Comparison of ENCODE assay signal across 24 cellular contexts in the genomic region with DNA sequence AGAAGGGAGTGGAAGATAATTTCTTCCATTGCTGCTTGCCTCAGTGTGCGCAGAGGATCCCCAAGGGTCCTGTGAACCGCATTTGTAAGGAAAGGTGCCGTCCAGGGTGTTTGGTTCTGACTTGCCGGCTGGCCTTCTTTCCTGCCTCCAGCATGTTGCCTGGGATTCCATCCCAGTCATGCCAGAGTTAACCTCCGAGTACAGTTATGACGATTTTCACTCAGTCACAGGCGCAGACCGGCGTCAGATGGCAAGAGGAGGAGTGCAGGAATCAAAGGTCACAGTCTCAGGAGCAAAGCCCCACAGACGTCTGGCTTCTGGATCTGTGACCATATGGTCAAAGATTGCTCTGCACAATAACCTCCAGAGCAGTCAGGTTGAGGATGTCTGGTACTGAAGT. TPM values are rescaled to one million over a fixed set of nuclear protein-coding genes. Genes with fewer than 3 reads are reported as not detected.
DNase-seq lines count a peak whose midpoint lies in the region; ATAC-seq, FAIRE-seq and TF ChIP-seq lines count a peak whose summit lies in the region.
"Had no signal": no experiment of that assay in that cellular context is flagged by ENCODE, and none has a peak within 500 bp of the region (broad histone marks: within the 10 kb centered on the region; RNA-seq: fewer than 3 reads in every experiment).

No MANE protein-coding gene starts in this region.

- BruUV-seq in HepG2 (replicated peaks; lab: Mats Ljungman, UMichigan), result no TSS peak

- no peaks in the 10 kb centered on the region for H3K79me2 ChIP-seq in HepG2 (ENCODE audit: insufficient read depth, low read length)

- H3K4me2 ChIP-seq in HepG2 (ENCODE audit: low read depth, low read length), result no peak overlapping the region

- intact Hi-C loops in HepG2 (cut with micrococcal nuclease; ENCODE audit: unreplicated experiment), result loop anchor here (1.0 kb wide), 2 partner anchors 325 to 503 kb away; no protein-coding TSS in a partner anchor

- ATAC-seq in HepG2, result no peak
- no peak for ATAC-seq in activated CD4-positive, CD25-positive, alpha-beta regulatory T cell treated with anti-CD3 and anti-CD28 coated beads, Interleukin-2, amount 50 U/mL, for 24 hours
- ATAC-seq: naive thymus-derived CD8-positive, alpha-beta T cell had no signal

- H3K36me3 ChIP-seq in Peyer's patch, result no peaks in the 10 kb centered on the region
- H3K36me3 ChIP-seq in HepG2 (replicated peaks in 1 of 2; ENCODE audit: control insufficient read depth in 1 of 2, insufficient read depth in 2 of 2, low read length in 2 of 2), result no peaks in the 10 kb centered on the region
- H3K36me3 ChIP-seq: MG63 had no signal

- no peak overlapping the region for H2AFZ ChIP-seq in HepG2 (ENCODE audit: low read length)
- H2AFZ ChIP-seq: GM23248 had no signal

- no peak overlapping the region for H3K9ac ChIP-seq in HepG2 (ENCODE audit: insufficient read depth, low read depth, low read length)
- H3K9ac ChIP-seq: GM23248 had no signal

- H3K4me3 Mint-ChIP-seq in nephron progenitor cell, result no peak overlapping the region
- H3K4me3 Mint-ChIP-seq: brain; naive thymus-derived CD8-positive, alpha-beta T cell; stimulated activated naive CD8-positive, alpha-beta T cell treated with anti-CD3 and anti-CD28 coated beads, Interleukin-15, Interleukin-2, amounts not matched to agents 100 ng/mL and 50 ng/mL, for 24 hours had no signal

- peak; percentile 1 for DNase-seq in stimulated activated CD4-positive, alpha-beta T cell treated with anti-CD3 and anti-CD28 coated beads, Interleukin-4, amount 100 ng/mL, for 24 hours
- DNase-seq in stimulated activated CD4-positive, alpha-beta T cell treated with anti-CD3 and anti-CD28 coated beads, Interleukin-4, amount 100 ng/mL, for 4 hours, result no peak
- peak in 2 of 3 donors; percentile 69 to 73 for DNase-seq in Peyer's patch
- no peak for DNase-seq in HepG2 (ENCODE audit: low spot score)
- no peak for DNase-seq in iPS-NIHi7 (ENCODE audit: extremely low spot score)
- DNase-seq in nephron progenitor cell, result no peak
- DNase-seq in NCI-H1417 (lab: John Stamatoyannopoulos, UW), result no peak
- DNase-seq: activated CD4-positive, alpha-beta T cell treated with anti-CD3 and anti-CD28 coated beads for 48 hours; activated gamma-delta T cell treated with Interleukin-2 at 50 U/mL for 16 hours; Calu3; GM23248; KBM-7; MG63; naive thymus-derived CD8-positive, alpha-beta T cell; NCI-H1417 treated with DMSO at 0.1 percent for 48 hours; NCI-H510A; RPMI8226; stimulated activated CD4-positive, alpha-beta T cell treated with anti-CD3 and anti-CD28 coated beads, Interleukin-4, amount 100 ng/mL, for 1 hour; T-helper 2 cell had no signal

- H3K27ac ChIP-seq in Peyer's patch (no peak overlapping the region), HepG2 (ENCODE audit: extremely low read length, insufficient read depth, low read length) (no peak overlapping the region)
- H3K27ac ChIP-seq: GM23248, SK-N-MC had no signal

- TF ChIP-seq EP300 in HepG2 (IDR thresholded peaks at IDR 0.05; ENCODE audit: low read depth in 2 of 2, low read length in 2 of 2) (no peak), HepG2 (CRISPR knock-in tag; IDR thresholded peaks at IDR 0.05; ENCODE audit: borderline replicate concordance) (no peak)

- TF ChIP-seq CTCF in Peyer's patch (IDR thresholded peaks at IDR 0.05) (no peak), HepG2 (CRISPR knock-in tag; IDR thresholded peaks at IDR 0.05) (no peak), nephron progenitor cell (IDR thresholded peaks at IDR 0.05) (no peak)

- H3K9me3 ChIP-seq in Peyer's patch (no peaks in the 10 kb centered on the region), HepG2 (ENCODE audit: low read length) (no peaks in the 10 kb centered on the region)
- H3K9me3 ChIP-seq: MG63 had no signal

- no peak for FAIRE-seq in HepG2 (lab: Jason Lieb, UNC)

- H3K9me3 Mint-ChIP-seq in nephron progenitor cell, result no peaks in the 10 kb centered on the region
- H3K9me3 Mint-ChIP-seq: naive thymus-derived CD8-positive, alpha-beta T cell; stimulated activated naive CD8-positive, alpha-beta T cell treated with anti-CD3 and anti-CD28 coated beads, Interleukin-15, Interleukin-2, amounts not matched to agents 100 ng/mL and 50 ng/mL, for 24 hours had no signal

- no peak for TF ChIP-seq RAD21 in HepG2 (CRISPR knock-in tag; IDR thresholded peaks at IDR 0.05)

- H3K36me3 Mint-ChIP-seq in nephron progenitor cell (ENCODE audit: low read depth), result no peaks in the 10 kb centered on the region
- H3K36me3 Mint-ChIP-seq: brain; naive thymus-derived CD8-positive, alpha-beta T cell had no signal

- H3K27me3 ChIP-seq in Peyer's patch (no peaks in the 10 kb centered on the region), HepG2 (ENCODE audit: control insufficient read depth in 1 of 2, insufficient read depth in 2 of 2, low read length in 2 of 2) (peaks cover 0 to 17% of the 10 kb centered on the region in 2 experiments; a peak in 3 of 5 replicates)

- CTCF ChIA-PET in HepG2 (lab: Yijun Ruan, JAX; ENCODE audit: low intra/inter-chr PET ratio, low total read pairs), result interaction anchor here (0.7 to 2.4 kb wide), 4 partner anchors 504 to 1273 kb away, joined by 3 to 26 read pairs (median 4); no protein-coding TSS in a partner anchor

- H3K27ac Mint-ChIP-seq in nephron progenitor cell, result no peak overlapping the region
- H3K27ac Mint-ChIP-seq: brain; naive thymus-derived CD8-positive, alpha-beta T cell; stimulated activated naive CD8-positive, alpha-beta T cell treated with anti-CD3 and anti-CD28 coated beads, Interleukin-15, Interleukin-2, amounts not matched to agents 100 ng/mL and 50 ng/mL, for 24 hours had no signal

- no peak for TF ChIP-seq POLR2A in Peyer's patch (IDR thresholded peaks at IDR 0.05)
- no peak for TF ChIP-seq POLR2A in HepG2 (IDR thresholded peaks at IDR 0.05; ENCODE audit: insufficient read depth in 1 of 2, low read depth in 2 of 2, low read length in 2 of 2)

- peaks cover 28% of the 10 kb centered on the region for H3K4me1 Mint-ChIP-seq in nephron progenitor cell

- POLR2A ChIA-PET in HepG2 (lab: Yijun Ruan, JAX), result no interaction called here

- peaks cover 30% of the 10 kb centered on the region for H3K27me3 Mint-ChIP-seq in nephron progenitor cell (ENCODE audit: low read depth, poor library complexity)

- in situ Hi-C loops in HepG2 (cut with HindIII; ENCODE audit: extremely low pct_ligation_motif_present, low pct_unique_long_range_greater_than_20kb), result loop anchor here (10.0 kb wide), 1 partner anchor 1276 kb away; no protein-coding TSS in a partner anchor

- H3K4me1 ChIP-seq in Peyer's patch, result peaks cover 0 to 13% (median 9%) of the 10 kb centered on the region in 4 donors
- H3K4me1 ChIP-seq in HepG2 (ENCODE audit: insufficient read depth, low read length), result peaks cover 9% of the 10 kb centered on the region

- H4K20me1 ChIP-seq in HepG2 (ENCODE audit: insufficient read depth, low read length), result peaks cover 3% of the 10 kb centered on the region; the same call in 1 of the 2 replicates

- H3K4me3 ChIP-seq in Peyer's patch, result no peak overlapping the region
- no peak overlapping the region for H3K4me3 ChIP-seq in HepG2 (replicated peaks in 1 of 3; ENCODE audit: insufficient read depth in 1 of 3, low read depth in 2 of 3, low read length in 3 of 3)
- H3K4me3 ChIP-seq: GM23248, MG63, SK-N-MC had no signal

- WGBS in HepG2 (ENCODE audit: low lambda C conversion rate), result 3% methylated on average over 10 of the region's 10 CpGs

TF ChIP-seq in HepG2, 621 proteins besides CTCF, POLR2A, EP300 and RAD21 (continues in another document):
- TF ChIP-seq ZBTB21 (CRISPR knock-in tag; IDR thresholded peaks at IDR 0.05) (peak; percentile 64), ZNF101 (CRISPR knock-in tag; IDR thresholded peaks at IDR 0.05; ENCODE audit: borderline replicate concordance, low read depth) (no peak), MYC (CRISPR knock-in tag; IDR thresholded peaks at IDR 0.05; ENCODE audit: borderline replicate concordance) (no peak), CREB1 (IDR thresholded peaks at IDR 0.05) (0 out of 2 replicates have a peak, but pooled peaks have one; percentile 13), CREB1 (CRISPR knock-in tag; IDR thresholded peaks at IDR 0.05) (no peak), ESRRA (CRISPR knock-in tag; IDR thresholded peaks at IDR 0.05; ENCODE audit: low read depth) (no peak)
- TF ChIP-seq, protein P1, sequence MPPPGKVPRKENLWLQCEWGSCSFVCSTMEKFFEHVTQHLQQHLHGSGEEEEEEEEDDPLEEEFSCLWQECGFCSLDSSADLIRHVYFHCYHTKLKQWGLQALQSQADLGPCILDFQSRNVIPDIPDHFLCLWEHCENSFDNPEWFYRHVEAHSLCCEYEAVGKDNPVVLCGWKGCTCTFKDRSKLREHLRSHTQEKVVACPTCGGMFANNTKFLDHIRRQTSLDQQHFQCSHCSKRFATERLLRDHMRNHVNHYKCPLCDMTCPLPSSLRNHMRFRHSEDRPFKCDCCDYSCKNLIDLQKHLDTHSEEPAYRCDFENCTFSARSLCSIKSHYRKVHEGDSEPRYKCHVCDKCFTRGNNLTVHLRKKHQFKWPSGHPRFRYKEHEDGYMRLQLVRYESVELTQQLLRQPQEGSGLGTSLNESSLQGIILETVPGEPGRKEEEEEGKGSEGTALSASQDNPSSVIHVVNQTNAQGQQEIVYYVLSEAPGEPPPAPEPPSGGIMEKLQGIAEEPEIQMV (CRISPR knock-in tag; IDR thresholded peaks at IDR 0.05; ENCODE audit: low read depth), result no peak

RNA-seq across cellular contexts. Expression of a gene that starts 5.9 kb away (rescaled TPM):
- total RNA-seq in Peyer's patch (10 to 100 TPM in 3 of 4 donors, 1 to 10 TPM in 1; 8.7 to 37.1 (median 12.8) TPM), HepG2 (2016; rRNA removed; fragmentation: Illumina TruSeq; extraction: Trizol) (not detected in 2 replicates)
- total RNA-seq in HepG2 (2016; cell fraction: cytosol; rRNA removed; fragmentation: Illumina TruSeq; extraction: Trizol; ENCODE audit: low read depth), result not detected in 2 replicates
- not detected in 2 replicates for total RNA-seq in HepG2 (2016; cell fraction: insoluble cytoplasmic fraction; rRNA removed; fragmentation: Illumina TruSeq; extraction: Trizol)
- not detected in 2 replicates for total RNA-seq in HepG2 (2016; cell fraction: membrane; rRNA removed; fragmentation: Illumina TruSeq; extraction: Trizol)
- not detected in 2 replicates for total RNA-seq in HepG2 (2016; cell fraction: nucleus; rRNA removed; fragmentation: Illumina TruSeq; extraction: Trizol)
- not detected in 2 replicates for polyA plus RNA-seq in HepG2 (2011; rRNA removed)
- not detected in 2 replicates for polyA plus RNA-seq in HepG2 (2011; cell fraction: cytosol; rRNA removed)
- not detected in 2 replicates for polyA plus RNA-seq in HepG2 (2011; cell fraction: nucleus; rRNA removed)
- polyA plus RNA-seq in HepG2 (2012), result not detected in 2 replicates
- polyA plus RNA-seq in HepG2 (2016; cell fraction: cytosol; fragmentation: Illumina TruSeq; extraction: Trizol; ENCODE audit: low read depth), result not detected in 2 replicates
- polyA plus RNA-seq in HepG2 (2016; cell fraction: insoluble cytoplasmic fraction; fragmentation: Illumina TruSeq; extraction: Trizol; ENCODE audit: low read depth), result not detected in 2 replicates
- polyA plus RNA-seq in HepG2 (2016; cell fraction: membrane; fragmentation: Illumina TruSeq; extraction: Trizol; ENCODE audit: low read depth), result not detected in 2 replicates
- not detected in 2 replicates for polyA plus RNA-seq in HepG2 (2016; cell fraction: nucleus; fragmentation: Illumina TruSeq; extraction: Trizol; ENCODE audit: insufficient read depth, low read depth)
- polyA minus RNA-seq in HepG2 (2011; rRNA and poly(A)+ RNA removed; ENCODE audit: low replicate concordance), result not detected in 2 replicates
- not detected in 2 replicates for polyA minus RNA-seq in HepG2 (2011; cell fraction: cytosol; rRNA and poly(A)+ RNA removed)
- not detected in 2 replicates for polyA minus RNA-seq in HepG2 (2011; cell fraction: nucleus; rRNA and poly(A)+ RNA removed)
- total RNA-seq: HT1080 had no signal

Comparison
In these comparisons a context has a peak if more than half of its experiments do, and no peak if none do; other contexts are left out.
1. DNase-seq: peak in stimulated activated CD4-positive, alpha-beta T cell treated with anti-CD3 and anti-CD28 coated beads, Interleukin-4, amount 100 ng/mL, for 24 hours (single experiment) and Peyer's patch (2 of 3); none in stimulated activated CD4-positive, alpha-beta T cell treated with anti-CD3 and anti-CD28 coated beads, Interleukin-4, amount 100 ng/mL, for 4 hours (0 of 2), HepG2 (single experiment), iPS-NIHi7 (single experiment), nephron progenitor cell (single experiment) and NCI-H1417 (0 of 3).
2. RNA of a gene that starts 5.9 kb away (total RNA-seq): 8.7 to 37.1 TPM in Peyer's patch; not detected in HepG2; every median in the first group is over 4 times any median in the second.